ENCODE assay signal across 12 cellular contexts in the genomic region with DNA sequence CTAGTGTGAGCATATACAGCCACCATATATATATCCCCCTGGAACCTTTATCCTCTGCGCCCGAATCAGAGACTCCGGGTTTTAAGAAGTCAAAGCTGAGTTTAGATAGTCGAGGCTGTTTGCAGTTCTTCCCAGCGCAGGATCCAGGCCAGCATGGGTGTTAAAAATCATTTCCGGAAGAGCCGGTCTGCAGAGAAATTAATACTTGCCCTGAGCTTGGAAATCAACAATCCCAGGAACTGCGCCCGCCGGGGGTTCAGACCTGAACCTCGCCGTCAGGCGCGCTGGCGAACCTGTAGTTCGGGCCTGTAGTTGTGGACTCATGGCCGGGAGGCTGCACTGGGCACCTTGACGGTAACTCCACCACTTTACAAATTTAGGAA. TPM values are rescaled to one million over a fixed set of nuclear protein-coding genes. Genes with fewer than 3 reads are reported as not detected.
DNase-seq lines count a peak whose midpoint lies in the region; ATAC-seq and TF ChIP-seq lines count a peak whose summit lies in the region.
"Had no signal": no experiment of that assay in that cellular context is flagged by ENCODE, and none has a peak within 500 bp of the region (broad histone marks: within the 10 kb centered on the region; RNA-seq: fewer than 3 reads in every experiment).

No MANE protein-coding gene starts in this region.

- no peak for DNase-seq in activated naive CD4-positive, alpha-beta T cell treated with anti-CD3 and anti-CD28 coated beads, Interleukin-2, amount 10 ng/mL, durations not matched to agents 7 days and 5 days
- DNase-seq in activated naive CD4-positive, alpha-beta T cell treated with Interleukin-2 at 50 U/mL for 16 hours: no peak
- no peak for DNase-seq in activated T-helper 2 cell treated with anti-CD3 and anti-CD28 coated beads, Interferon-gamma antibody, Interleukin-2, Interleukin-4, amounts not matched to agents 10 μg/mL and 5 μg/mL and 100 μg/mL, durations not matched to agents 14 hours and 24 hours and 36 hours (ENCODE audit: low spot score)
- no peak for DNase-seq in HEK293T (ENCODE audit: extremely low spot score)
- no peak for DNase-seq in stimulated activated CD4-positive, alpha-beta T cell treated with anti-CD3 and anti-CD28 coated beads, Interleukin-1b, Interleukin-23, amount 100 ng/mL, for 48 hours
- DNase-seq: foreskin keratinocyte, IMR-90, NCI-H526 treated with DMSO at 0.1 percent for 48 hours had no signal

- POLR2A ChIA-PET in HEK293T (lab: Yijun Ruan, JAX): no interaction called here

- peaks cover 45% of the 10 kb centered on the region for H3K4me1 Mint-ChIP-seq in activated naive CD4-positive, alpha-beta T cell treated with anti-CD3 and anti-CD28 coated beads, Interleukin-2, amount 10 ng/mL, durations not matched to agents 7 days and 5 days
- H3K4me1 Mint-ChIP-seq in activated T-helper 2 cell treated with anti-CD3 and anti-CD28 coated beads, Interferon-gamma antibody, Interleukin-2, Interleukin-4, amounts not matched to agents 10 μg/mL and 5 μg/mL and 100 μg/mL, durations not matched to agents 14 hours and 24 hours and 36 hours (ENCODE audit: low read depth): peaks cover 31% of the 10 kb centered on the region

- H3K9me3 Mint-ChIP-seq in activated naive CD4-positive, alpha-beta T cell treated with anti-CD3 and anti-CD28 coated beads, Interleukin-2, amount 10 ng/mL, durations not matched to agents 7 days and 5 days: no peaks in the 10 kb centered on the region
- H3K9me3 Mint-ChIP-seq in activated T-helper 2 cell treated with anti-CD3 and anti-CD28 coated beads, Interferon-gamma antibody, Interleukin-2, Interleukin-4, amounts not matched to agents 10 μg/mL and 5 μg/mL and 100 μg/mL, durations not matched to agents 14 hours and 24 hours and 36 hours: no peaks in the 10 kb centered on the region

- H3K27me3 Mint-ChIP-seq in activated naive CD4-positive, alpha-beta T cell treated with anti-CD3 and anti-CD28 coated beads, Interleukin-2, amount 10 ng/mL, durations not matched to agents 7 days and 5 days: peaks cover 98% of the 10 kb centered on the region
- H3K27me3 Mint-ChIP-seq in activated T-helper 2 cell treated with anti-CD3 and anti-CD28 coated beads, Interferon-gamma antibody, Interleukin-2, Interleukin-4, amounts not matched to agents 10 μg/mL and 5 μg/mL and 100 μg/mL, durations not matched to agents 14 hours and 24 hours and 36 hours (ENCODE audit: low read depth): peaks cover 89% of the 10 kb centered on the region

- H3K36me3 Mint-ChIP-seq in activated naive CD4-positive, alpha-beta T cell treated with anti-CD3 and anti-CD28 coated beads, Interleukin-2, amount 10 ng/mL, durations not matched to agents 7 days and 5 days: peaks cover 8% of the 10 kb centered on the region
- H3K36me3 Mint-ChIP-seq in activated T-helper 2 cell treated with anti-CD3 and anti-CD28 coated beads, Interferon-gamma antibody, Interleukin-2, Interleukin-4, amounts not matched to agents 10 μg/mL and 5 μg/mL and 100 μg/mL, durations not matched to agents 14 hours and 24 hours and 36 hours (ENCODE audit: low read depth): peaks cover 3% of the 10 kb centered on the region

- no peak for ATAC-seq in activated CD4-positive, CD25-positive, alpha-beta regulatory T cell treated with anti-CD3 and anti-CD28 coated beads, Interleukin-2, amount 50 U/mL, for 24 hours
- ATAC-seq: foreskin keratinocyte had no signal

- H3K27ac ChIP-seq in subcutaneous abdominal adipose tissue (ENCODE audit: low read depth, low read length): no peak overlapping the region
- H3K27ac ChIP-seq: BLaER1, foreskin keratinocyte had no signal

- H3K4me3 ChIP-seq in iPS-15b (ENCODE audit: low read depth, low read length) (peak overlapping the region; percentile 60), subcutaneous abdominal adipose tissue (ENCODE audit: low read depth in 1 of 5, low read length in 5 of 5) (peak overlapping the region; percentile 35 to 67 (median 54))

- peak overlapping the region; percentile 20 for H3K27ac Mint-ChIP-seq in activated naive CD4-positive, alpha-beta T cell treated with anti-CD3 and anti-CD28 coated beads, Interleukin-2, amount 10 ng/mL, durations not matched to agents 7 days and 5 days
- no peak overlapping the region for H3K27ac Mint-ChIP-seq in activated T-helper 2 cell treated with anti-CD3 and anti-CD28 coated beads, Interferon-gamma antibody, Interleukin-2, Interleukin-4, amounts not matched to agents 10 μg/mL and 5 μg/mL and 100 μg/mL, durations not matched to agents 14 hours and 24 hours and 36 hours

- peaks cover 97% of the 10 kb centered on the region for H3K27me3 ChIP-seq in iPS-15b (ENCODE audit: control insufficient read depth, insufficient read depth, low read length)
- peaks cover 26 to 85% (median 70%) of the 10 kb centered on the region in 5 donors for H3K27me3 ChIP-seq in subcutaneous abdominal adipose tissue (ENCODE audit: control insufficient read depth in 5 of 5, insufficient read depth in 4 of 5, low read length in 5 of 5)

- H3K36me3 ChIP-seq in iPS-15b (ENCODE audit: control insufficient read depth, insufficient read depth, low read length) (no peaks in the 10 kb centered on the region), subcutaneous abdominal adipose tissue (ENCODE audit: control insufficient read depth in 5 of 5, insufficient read depth in 5 of 5, low read length in 5 of 5) (peaks cover 0 to under 1% (median 0%) of the 10 kb centered on the region in 5 donors)
- H3K36me3 ChIP-seq: BLaER1 had no signal

- no peak overlapping the region for H3K9ac ChIP-seq in iPS-15b (ENCODE audit: low read depth, low read length)
- H3K9ac ChIP-seq in subcutaneous abdominal adipose tissue (ENCODE audit: low read length in 5 of 5): no peak overlapping the region
- H3K9ac ChIP-seq: BLaER1 had no signal

- CTCF ChIA-PET in activated naive CD4-positive, alpha-beta T cell treated with anti-CD3 and anti-CD28 coated beads, Interleukin-2, amount 10 ng/mL, durations not matched to agents 7 days and 5 days (lab: Charles Lee): interaction anchor here (1.2 kb wide), 1 partner anchor 330 kb away, joined by 3 read pairs; no protein-coding TSS in a partner anchor
- CTCF ChIA-PET in HEK293T (lab: Yijun Ruan, JAX): no interaction called here

- intact Hi-C loops in activated T-helper 2 cell treated with anti-CD3 and anti-CD28 coated beads, Interferon-gamma antibody, Interleukin-2, Interleukin-4, amounts not matched to agents 10 μg/mL and 5 μg/mL and 100 μg/mL, durations not matched to agents 14 hours and 24 hours and 36 hours (cut with micrococcal nuclease): loop anchor here (5.0 kb wide), 2 partner anchors 487 to 667 kb away; partner anchors contain the start of gene PTX3

- H3K9me3 ChIP-seq in iPS-15b (ENCODE audit: control insufficient read depth, insufficient read depth, low read length): no peaks in the 10 kb centered on the region
- no peaks in the 10 kb centered on the region for H3K9me3 ChIP-seq in subcutaneous abdominal adipose tissue (ENCODE audit: control insufficient read depth in 5 of 5, low read length in 5 of 5)

- H3K4me1 ChIP-seq in iPS-15b (ENCODE audit: control insufficient read depth, insufficient read depth, low read length): peaks cover 7% of the 10 kb centered on the region
- H3K4me1 ChIP-seq in subcutaneous abdominal adipose tissue (ENCODE audit: control insufficient read depth in 5 of 5, insufficient read depth in 5 of 5, low read length in 5 of 5): peaks cover 0 to 40% (median 35%) of the 10 kb centered on the region in 5 donors
- H3K4me1 ChIP-seq: foreskin keratinocyte had no signal

- H3K4me3 Mint-ChIP-seq in activated naive CD4-positive, alpha-beta T cell treated with anti-CD3 and anti-CD28 coated beads, Interleukin-2, amount 10 ng/mL, durations not matched to agents 7 days and 5 days: peak overlapping the region; percentile 42
- peak overlapping the region; percentile 21 for H3K4me3 Mint-ChIP-seq in activated T-helper 2 cell treated with anti-CD3 and anti-CD28 coated beads, Interferon-gamma antibody, Interleukin-2, Interleukin-4, amounts not matched to agents 10 μg/mL and 5 μg/mL and 100 μg/mL, durations not matched to agents 14 hours and 24 hours and 36 hours (ENCODE audit: low read depth)

TF ChIP-seq in HEK293T, 16 proteins besides CTCF, POLR2A, EP300 and RAD21:
- TF ChIP-seq NFRKB (IDR thresholded peaks at IDR 0.05): no peak
- TF ChIP-seq LEF1 (IDR thresholded peaks at IDR 0.05; ENCODE audit: borderline replicate concordance): no peak
- TF ChIP-seq HDGF (IDR thresholded peaks at IDR 0.05; ENCODE audit: borderline replicate concordance): no peak
- TF ChIP-seq TARDBP (IDR thresholded peaks at IDR 0.05): no peak
- TF ChIP-seq L3MBTL2 (conservative IDR thresholded peaks at IDR 0.05): no peak
- TF ChIP-seq ELF4 (IDR thresholded peaks at IDR 0.05): no peak
- no peak for TF ChIP-seq PKNOX1 (IDR thresholded peaks at IDR 0.05)
- no peak for TF ChIP-seq SUZ12 (IDR thresholded peaks at IDR 0.05)
- TF ChIP-seq ARNT (IDR thresholded peaks at IDR 0.05): no peak
- no peak for TF ChIP-seq FOXA1 (IDR thresholded peaks at IDR 0.05)
- TF ChIP-seq FOXK2 (IDR thresholded peaks at IDR 0.05): no peak
- TF ChIP-seq ZNF384 (IDR thresholded peaks at IDR 0.05): no peak
- no peak for TF ChIP-seq BHLHE40 (IDR thresholded peaks at IDR 0.05; ENCODE audit: borderline replicate concordance)
- TF ChIP-seq CTBP1 (IDR thresholded peaks at IDR 0.05; ENCODE audit: borderline replicate concordance): no peak
- TF ChIP-seq SP1 (IDR thresholded peaks at IDR 0.05): no peak
- no peak for TF ChIP-seq FOXM1 (IDR thresholded peaks at IDR 0.05; ENCODE audit: borderline replicate concordance)
TF ChIP-seq in HEK293T: peak in this region for 0.

RNA-seq across cellular contexts. Expression of gene SHOX2, which starts 2.3 kb away (rescaled TPM):
- total RNA-seq in activated T-helper 2 cell treated with anti-CD3 and anti-CD28 coated beads, Interferon-gamma antibody, Interleukin-2, Interleukin-4, amounts not matched to agents 10 μg/mL and 5 μg/mL and 100 μg/mL, durations not matched to agents 14 hours and 24 hours and 36 hours: not detected in 2 replicates
- total RNA-seq: foreskin keratinocyte had no signal

RNA-seq across cellular contexts. Expression of gene RSRC1, which starts 5.9 kb away (rescaled TPM):
- 46.5 and 46.9 TPM in 2 replicates for total RNA-seq in activated T-helper 2 cell treated with anti-CD3 and anti-CD28 coated beads, Interferon-gamma antibody, Interleukin-2, Interleukin-4, amounts not matched to agents 10 μg/mL and 5 μg/mL and 100 μg/mL, durations not matched to agents 14 hours and 24 hours and 36 hours
